23 cellular contexts compared by ENCODE assay signal in the genomic region with DNA sequence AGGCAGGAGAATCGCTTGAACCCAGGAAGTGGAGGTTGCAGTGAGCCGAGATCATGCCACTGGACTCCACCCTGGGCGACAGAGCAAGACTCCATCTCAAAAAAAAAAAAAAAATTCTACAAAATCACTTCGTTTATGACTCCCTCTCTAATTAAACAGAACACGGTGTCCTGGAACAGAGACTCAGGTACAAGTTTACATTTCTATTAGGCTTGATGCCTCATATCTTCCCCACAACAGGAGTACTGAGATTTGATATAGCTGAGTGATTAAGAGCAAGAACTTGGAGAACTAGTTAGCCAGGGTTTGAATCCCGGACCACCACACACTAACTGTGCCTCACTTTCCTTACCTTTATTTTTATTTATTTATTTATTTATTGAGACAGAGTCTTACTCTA. TPM values are rescaled to one million over a fixed set of nuclear protein-coding genes. Genes with fewer than 3 reads are reported as not detected.
DNase-seq lines count a peak whose midpoint lies in the region; ATAC-seq, FAIRE-seq and TF ChIP-seq lines count a peak whose summit lies in the region.
"Had no signal": no experiment of that assay in that cellular context is flagged by ENCODE, and none has a peak within 500 bp of the region (broad histone marks: within the 10 kb centered on the region; RNA-seq: fewer than 3 reads in every experiment).

No MANE protein-coding gene starts in this region.

- dilution Hi-C loops in keratinocyte (cut with MboI; ENCODE audit: extremely low pct_ligation_motif_present, low sequenced_read_pairs), result no loop called here

- no peak overlapping the region for H3K4me3 ChIP-seq in A549
- no peak overlapping the region for H3K4me3 ChIP-seq in Peyer's patch
- H3K4me3 ChIP-seq in keratinocyte (ENCODE audit: control insufficient read depth in 2 of 3, extremely low read depth in 1 of 3, insufficient read depth in 2 of 3, low read depth in 1 of 3, low read length in 3 of 3), result no peak overlapping the region
- no peak overlapping the region for H3K4me3 ChIP-seq in small intestine (ENCODE audit: low read depth in 1 of 2, low read length in 2 of 2)
- H3K4me3 ChIP-seq: heart left ventricle, thyroid gland had no signal

- H3K9me1 ChIP-seq in keratinocyte (ENCODE audit: control insufficient read depth, extremely low read depth, insufficient read depth, low read length), result no peaks in the 10 kb centered on the region

- peaks cover 39% of the 10 kb centered on the region for H3K4me1 ChIP-seq in A549
- peaks cover 0 to 10% (median 4%) of the 10 kb centered on the region in 4 donors for H3K4me1 ChIP-seq in Peyer's patch
- peaks cover 18% of the 10 kb centered on the region for H3K4me1 ChIP-seq in keratinocyte (ENCODE audit: control insufficient read depth, extremely low read depth, insufficient read depth, low read length)
- no peaks in the 10 kb centered on the region for H3K4me1 ChIP-seq in small intestine (ENCODE audit: control insufficient read depth in 2 of 2, insufficient read depth in 1 of 2, low read depth in 1 of 2, low read length in 1 of 2)
- H3K4me1 ChIP-seq: BE2C had no signal

- no peak for TF ChIP-seq RAD21 in A549 (conservative IDR thresholded peaks at IDR 0.05 in 1 of 2, IDR thresholded peaks at IDR 0.05 in 1 of 2)

- no peaks in the 10 kb centered on the region for H3K36me3 ChIP-seq in Peyer's patch
- H3K36me3 ChIP-seq in keratinocyte (ENCODE audit: control insufficient read depth in 2 of 2, extremely low read depth in 1 of 2, insufficient read depth in 2 of 2, low read length in 2 of 2), result no peaks in the 10 kb centered on the region
- no peaks in the 10 kb centered on the region for H3K36me3 ChIP-seq in small intestine (ENCODE audit: control insufficient read depth in 2 of 2, insufficient read depth in 2 of 2, low read length in 2 of 2)
- H3K36me3 ChIP-seq: BE2C, heart left ventricle, thyroid gland had no signal

- H3K27ac ChIP-seq in A549 (peak overlapping the region; percentile 63 to 81), Peyer's patch (peak overlapping the region in 3 of 4 donors; percentile 52 to 93 (median 86)), keratinocyte (ENCODE audit: control insufficient read depth, insufficient read depth, low read length) (peak overlapping the region; percentile 87), small intestine (ENCODE audit: low read depth in 1 of 2, low read length in 1 of 2) (peak overlapping the region in 1 of 2 donors; percentile 83)
- H3K27ac ChIP-seq: heart left ventricle, thyroid gland had no signal

- no peak for ATAC-seq in A549
- ATAC-seq in GM18505 (IDR thresholded peaks at IDR 0.05; ENCODE audit: unreplicated experiment), result no peak
- ATAC-seq: stimulated activated naive CD8-positive, alpha-beta T cell treated with anti-CD3 and anti-CD28 coated beads, Interleukin-15, Interleukin-2, amounts not matched to agents 100 U/mL and 50 U/mL, for 24 hours had no signal

- H3K9ac ChIP-seq in keratinocyte (ENCODE audit: control insufficient read depth, extremely low read depth, insufficient read depth, low read length), result no peak overlapping the region

- H3K4me2 ChIP-seq in A549 (peak overlapping the region; percentile 70), keratinocyte (ENCODE audit: control insufficient read depth, extremely low read depth, insufficient read depth, low read depth, low read length) (no peak overlapping the region)

- TF ChIP-seq EP300 in A549 (IDR thresholded peaks at IDR 0.05), result no peak

- CTCF ChIA-PET in A549 (lab: Yijun Ruan, JAX), result interaction anchor here (0.7 to 1.0 kb wide), 2 partner anchors 45 to 244 kb away, joined by 3 to 4 read pairs; no protein-coding TSS in a partner anchor

- no peak overlapping the region for H2AFZ ChIP-seq in keratinocyte (ENCODE audit: control insufficient read depth, low read length)

- DNase-seq in A549 (ENCODE audit: low read depth in 1 of 2, low spot score in 1 of 2) (no peak), Peyer's patch (no peak), keratinocyte (ENCODE audit: low read depth, low spot score) (no peak), small intestine (peak; percentile 67), DMS153 treated with DMSO at 0.1 percent for 48 hours (lab: John Stamatoyannopoulos, UW; ENCODE audit: unreplicated experiment) (no peak), activated T-cell treated with anti-CD3 and anti-CD28 coated beads for 4 hours (no peak), RCC 7860 (ENCODE audit: low spot score) (no peak)
- DNase-seq: activated CD4-positive, alpha-beta T cell treated with anti-CD3 and anti-CD28 coated beads, Interleukin-2, amount 50 U/mL, for 1 hour; aorta; BE2C; central memory CD4-positive, alpha-beta T cell; COR-L47; dermis blood vessel endothelial cell; heart left ventricle; IMR-90; natural killer cell; NCI-H2227 treated with DMSO at 0.1 percent for 48 hours; NCI-H69; right cardiac atrium; stimulated activated naive CD8-positive, alpha-beta T cell treated with anti-CD3 and anti-CD28 coated beads, Interleukin-15, Interleukin-2, amounts not matched to agents 100 U/mL and 50 U/mL, for 24 hours; thyroid gland had no signal

- TF ChIP-seq POLR2A in A549 (IDR thresholded peaks at IDR 0.05; ENCODE audit: low read length) (no peak), Peyer's patch (IDR thresholded peaks at IDR 0.05) (no peak), GM18505 (IDR thresholded peaks at IDR 0.05; ENCODE audit: borderline replicate concordance, extremely low read depth, insufficient read depth, insufficient read length) (no peak)

- FAIRE-seq in A549 (lab: Jason Lieb, UNC), result no peak
- FAIRE-seq in keratinocyte (lab: Jason Lieb, UNC), result no peak
- FAIRE-seq in small intestine (lab: Jason Lieb, UNC), result no peak
- no peak for FAIRE-seq in RCC 7860 (lab: Jason Lieb, UNC)
- FAIRE-seq: H54 had no signal

- H3K9me3 ChIP-seq in A549 (no peaks in the 10 kb centered on the region), Peyer's patch (no peaks in the 10 kb centered on the region), keratinocyte (ENCODE audit: control insufficient read depth, low read depth, low read length) (no peaks in the 10 kb centered on the region), small intestine (ENCODE audit: control insufficient read depth, low read depth) (no peaks in the 10 kb centered on the region)
- H3K9me3 ChIP-seq: BE2C, heart left ventricle, thyroid gland had no signal

- no peaks in the 10 kb centered on the region for H3K79me2 ChIP-seq in keratinocyte (ENCODE audit: control insufficient read depth, insufficient read depth, low read length)

- POLR2A ChIA-PET in A549 (lab: Yijun Ruan, JAX), result no interaction called here

- TF ChIP-seq CTCF in A549 (IDR thresholded peaks at IDR 0.05) (no peak), Peyer's patch (IDR thresholded peaks at IDR 0.05) (no peak), keratinocyte (optimal IDR thresholded peaks at IDR 0.05 in 1 of 3, IDR thresholded peaks at IDR 0.05 in 1 of 3, conservative IDR thresholded peaks at IDR 0.05 in 1 of 3; ENCODE audit: extremely low read depth in 1 of 3, insufficient read depth in 2 of 3, low read length in 3 of 3) (no peak)

- H3K27me3 ChIP-seq in Peyer's patch, result no peaks in the 10 kb centered on the region
- no peaks in the 10 kb centered on the region for H3K27me3 ChIP-seq in keratinocyte (ENCODE audit: control insufficient read depth, extremely low read depth, insufficient read depth, low read length)
- no peaks in the 10 kb centered on the region for H3K27me3 ChIP-seq in small intestine (ENCODE audit: control insufficient read depth in 2 of 2, insufficient read depth in 2 of 2, low read length in 2 of 2)
- H3K27me3 ChIP-seq: BE2C, heart left ventricle, thyroid gland had no signal

- 90% methylated on average over 6 of the region's 6 CpGs for WGBS in A549 (ENCODE audit: missing lambda C conversion rate)
- WGBS in small intestine, 3 donors, result 53 to 82% (median 79%) methylated on average over 6 of the region's 6 CpGs

- no peaks in the 10 kb centered on the region for H4K20me1 ChIP-seq in keratinocyte (ENCODE audit: control insufficient read depth, extremely low read depth, insufficient read depth, low read length)

TF ChIP-seq in A549, 52 proteins besides CTCF, POLR2A, EP300 and RAD21:
- TF ChIP-seq FOSB (CRISPR knock-in tag; IDR thresholded peaks at IDR 0.05) (no peak), NFE2L2 (conservative IDR thresholded peaks at IDR 0.05; ENCODE audit: low read length) (no peak), HOXA7 (CRISPR knock-in tag; IDR thresholded peaks at IDR 0.05) (no peak), TFCP2L1 (CRISPR knock-in tag; IDR thresholded peaks at IDR 0.05) (no peak), RFX5 (IDR thresholded peaks at IDR 0.05) (no peak), SMC3 (IDR thresholded peaks at IDR 0.05) (no peak)
- TF ChIP-seq, protein P1, sequence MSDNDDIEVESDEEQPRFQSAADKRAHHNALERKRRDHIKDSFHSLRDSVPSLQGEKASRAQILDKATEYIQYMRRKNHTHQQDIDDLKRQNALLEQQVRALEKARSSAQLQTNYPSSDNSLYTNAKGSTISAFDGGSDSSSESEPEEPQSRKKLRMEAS (IDR thresholded peaks at IDR 0.05), result no peak

RNA-seq across cellular contexts. Expression of a gene that starts 42.2 kb away (rescaled TPM):
- polyA plus RNA-seq in A549 (2011; rRNA removed), result 26.9 and 29.6 TPM in 2 replicates
- 6.3 and 7.6 TPM in 2 replicates for polyA plus RNA-seq in A549 (2012; cell fraction: cytosol; rRNA removed)
- polyA plus RNA-seq in A549 (2012; cell fraction: nucleus; rRNA removed), result 7.1 and 8.2 TPM in 2 replicates
- polyA plus RNA-seq in A549 (2017; fragmentation: RNase III; extraction: RNeasy Plus Mini Kit Qiagen cat#74134 plus additional on column Dnase treatment), result 10.5 to 11.6 TPM (median 11.2 TPM) in 3 replicates
- polyA minus RNA-seq in A549 (2011; rRNA and poly(A)+ RNA removed), result 45.3 and 45.8 TPM in 2 replicates
- 100 to 1,000 TPM in 2 of 4 donors, 10 to 100 TPM in 2; 36.3 to 128 (median 103) TPM for total RNA-seq in Peyer's patch
- polyA plus RNA-seq in keratinocyte, result 22.2 to 39.9 TPM (median 25.5 TPM) in 3 replicates
- 48.0 TPM for polyA plus RNA-seq in keratinocyte (2011; ENCODE audit: low read depth)
- polyA plus RNA-seq in keratinocyte (2011; cell fraction: cytosol; rRNA removed), result 17.6 and 30.3 TPM in 2 replicates
- polyA plus RNA-seq in keratinocyte (2011; cell fraction: nucleus; rRNA removed), result 43.3 and 53.0 TPM in 2 replicates
- polyA plus RNA-seq in keratinocyte (2012; ENCODE audit: low replicate concordance), result 19.9 and 73.1 TPM in 2 replicates
- 21.6 to 85.9 TPM (median 61.8 TPM) in 3 replicates for polyA minus RNA-seq in keratinocyte
- 24.0 TPM for polyA minus RNA-seq in keratinocyte (2011; cell fraction: cytosol; rRNA and poly(A)+ RNA removed)
- polyA minus RNA-seq in keratinocyte (2011; cell fraction: nucleus; rRNA and poly(A)+ RNA removed), result 65.7 and 106 TPM in 2 replicates
- polyA plus RNA-seq in small intestine, result 10 to 100 TPM; 32.0 to 35.1 (median 33.8) TPM
